In genomic region chr4:133102612-133103409, GRCh38 we compare ENCODE assay signal across 19 cellular contexts. TPM values are rescaled to one million over a fixed set of nuclear protein-coding genes. Genes with fewer than 3 reads are reported as not detected.
DNase-seq lines count a peak whose midpoint lies in the region; ATAC-seq, FAIRE-seq and TF ChIP-seq lines count a peak whose summit lies in the region.
"Had no signal": no experiment of that assay in that cellular context is flagged by ENCODE, and none has a peak within 500 bp of the region (broad histone marks: within the 10 kb centered on the region; RNA-seq: fewer than 3 reads in every experiment).

No MANE protein-coding gene starts in this region.

- no peak for ATAC-seq in pancreas
- ATAC-seq: SK-N-SH treated with all-trans-retinoic acid at 6 μM for 48 hours, T-cell had no signal

- TF ChIP-seq CTCF in H9 (conservative IDR thresholded peaks at IDR 0.05) (peak; percentile 43; the same call in 2 of the 3 replicates), LNCAP (IDR thresholded peaks at IDR 0.05) (peak; percentile 9; the same call in 1 of the 2 replicates), brain microvascular endothelial cell (IDR thresholded peaks at IDR 0.05; ENCODE audit: low read depth, low read length, missing control alignments) (peak; percentile 22), neural cell (IDR thresholded peaks at IDR 0.05; ENCODE audit: poor library complexity, severe bottlenecking) (no peak), pancreas (IDR thresholded peaks at IDR 0.05) (no peak)

- in situ Hi-C loops in brain microvascular endothelial cell (cut with HindIII; ENCODE audit: low pct_ligation_motif_present, low sequenced_read_pairs): no loop called here

- H3K4me2 ChIP-seq in H9 (ENCODE audit: insufficient read depth, insufficient read length, low read length) (no peak overlapping the region), neural cell (ENCODE audit: low read length) (no peak overlapping the region)

- H2BK5ac ChIP-seq in H9 (ENCODE audit: insufficient read length, low read length): no peak overlapping the region

- no peak overlapping the region for H3K27ac ChIP-seq in H9 (ENCODE audit: insufficient read length, low read depth, low read length)
- no peak overlapping the region for H3K27ac ChIP-seq in brain microvascular endothelial cell
- H3K27ac ChIP-seq in neural cell (ENCODE audit: low read length): peak overlapping the region; percentile 55
- H3K27ac ChIP-seq in pancreas: no peak overlapping the region
- H3K27ac ChIP-seq: GM23248 had no signal

- H3K23me2 ChIP-seq in H9 (ENCODE audit: insufficient read length, low read depth, low read length, poor library complexity, severe bottlenecking): no peaks in the 10 kb centered on the region

- no peak overlapping the region for H2BK12ac ChIP-seq in H9 (ENCODE audit: insufficient read length, low read depth, low read length)

- H3K36me3 Mint-ChIP-seq in H9 (ENCODE audit: insufficient read depth in 1 of 3, low read depth in 3 of 3): peaks cover 0 to 12% (median 8%) of the 10 kb centered on the region in 3 experiments; a peak in 4 of 7 replicates
- H3K36me3 Mint-ChIP-seq: T-cell had no signal

- no peak overlapping the region for H2BK120ac ChIP-seq in H9 (ENCODE audit: low read depth, low read length, poor library complexity, severe bottlenecking)

- no peaks in the 10 kb centered on the region for H3K4me1 ChIP-seq in H9 (ENCODE audit: insufficient read depth, low read length)
- peaks cover 0 to 3% (median 0%) of the 10 kb centered on the region in 3 donors for H3K4me1 ChIP-seq in pancreas

- H3K9me3 ChIP-seq in H9 (ENCODE audit: control insufficient read depth, low read depth, low read length): no peaks in the 10 kb centered on the region
- H3K9me3 ChIP-seq in neural cell (ENCODE audit: low read length): no peaks in the 10 kb centered on the region
- H3K9me3 ChIP-seq in pancreas: no peaks in the 10 kb centered on the region

- H3K27me3 ChIP-seq in H9 (ENCODE audit: insufficient read depth, low read length) (no peaks in the 10 kb centered on the region), brain microvascular endothelial cell (replicated peaks) (no peaks in the 10 kb centered on the region), neural cell (ENCODE audit: insufficient read depth, low read depth, low read length) (no peaks in the 10 kb centered on the region), pancreas (no peaks in the 10 kb centered on the region)

- H3K27ac Mint-ChIP-seq in H9: peak overlapping the region; percentile 47 to 79 (median 56); a peak in 5 of 7 replicates
- H3K27ac Mint-ChIP-seq: T-cell had no signal

- H3F3A ChIP-seq in neural cell (ENCODE audit: insufficient read depth, low read length, poor library complexity, severe bottlenecking): no peaks in the 10 kb centered on the region

- H3K4me3 Mint-ChIP-seq in H9: no peak overlapping the region
- H3K4me3 Mint-ChIP-seq: T-cell had no signal

- no peak overlapping the region for H4K8ac ChIP-seq in H9 (replicated peaks; ENCODE audit: insufficient read length, low read depth, low read length)

- DNase-seq in H9 (no peak), brain microvascular endothelial cell (no peak), frontal cortex (ENCODE audit: low spot score in 2 of 2) (no peak), pancreas (no peak)
- DNase-seq in activated naive CD4-positive, alpha-beta T cell (lab: John Stamatoyannopoulos, UW): no peak
- DNase-seq: C1 segment of cervical spinal cord, DMS79 treated with DMSO at 0.1 percent for 48 hours, GM23248, MV-4-11, NCI-H1694 treated with DMSO at 0.1 percent for 48 hours, NCI-H510A treated with DMSO at 0.1 percent for 48 hours, NCI-H774, RPMI8226, SHP77 treated with DMSO at 0.1 percent for 48 hours, T-cell had no signal

- H3K56ac ChIP-seq in H9 (ENCODE audit: insufficient read length, low read depth, low read length): no peak overlapping the region

- H3K79me2 ChIP-seq in H9 (ENCODE audit: insufficient read depth, low read length): no peaks in the 10 kb centered on the region
- no peaks in the 10 kb centered on the region for H3K79me2 ChIP-seq in neural cell (replicated peaks; ENCODE audit: insufficient read depth, low read length)

- H3K9me2 ChIP-seq in neural cell (ENCODE audit: insufficient read depth, low read length): no peaks in the 10 kb centered on the region

- no peak overlapping the region for H4K91ac ChIP-seq in H9 (ENCODE audit: insufficient read length, low read depth, low read length)

- H3K27me3 Mint-ChIP-seq in H9 (ENCODE audit: low read depth): no peaks in the 10 kb centered on the region
- H3K27me3 Mint-ChIP-seq: T-cell had no signal

- FAIRE-seq in frontal cortex (lab: Jason Lieb, UNC) (no peak), pancreas (lab: Jason Lieb, UNC) (no peak)
- FAIRE-seq: HTR-8/SVneo had no signal

- no CpG with 5 or more reads among the region's 4 CpGs for WGBS in H9 (ENCODE audit: extremely low coverage, insufficient read length, low lambda C conversion rate)
- WGBS in pancreas, 2 donors: 43 to 51% methylated on average over 4 of the region's 4 CpGs

- H4K20me1 ChIP-seq in H9 (ENCODE audit: control insufficient read depth, insufficient read depth, insufficient read length) (no peaks in the 10 kb centered on the region), neural cell (ENCODE audit: insufficient read depth) (no peaks in the 10 kb centered on the region)

- H3K14ac ChIP-seq in H9 (ENCODE audit: insufficient read depth, low read length): no peak overlapping the region

- H3K4ac ChIP-seq in H9 (ENCODE audit: low read depth, low read length): no peak overlapping the region

- H3K9me3 Mint-ChIP-seq in H9: peaks cover 0 to 9% of the 10 kb centered on the region in 2 experiments; a peak in 2 of 5 replicates

- no peak overlapping the region for H3T11ph ChIP-seq in H9 (ENCODE audit: low read length)

- H3K9ac ChIP-seq in H9 (ENCODE audit: extremely low read depth, insufficient read length, low read length) (no peak overlapping the region), neural cell (ENCODE audit: low read length) (no peak overlapping the region)
- H3K9ac ChIP-seq: GM23248 had no signal

- peak; percentile 99 for TF ChIP-seq EP300 in neural cell (conservative IDR thresholded peaks at IDR 0.05; ENCODE audit: poor library complexity, severe bottlenecking)

- H3K23ac ChIP-seq in H9 (ENCODE audit: insufficient read length, low read depth, low read length): no peak overlapping the region

- no peak for TF ChIP-seq RAD21 in neural cell (conservative IDR thresholded peaks at IDR 0.05)

- H3K79me1 ChIP-seq in H9 (ENCODE audit: insufficient read depth, low read depth, low read length, poor library complexity, severe bottlenecking): no peaks in the 10 kb centered on the region

- intact Hi-C loops in pancreas (cut with DNase I): no loop called here

- H2BK20ac ChIP-seq in H9 (ENCODE audit: low read depth, low read length, poor library complexity, severe bottlenecking): no peak overlapping the region

- peaks cover 10 to 11% of the 10 kb centered on the region in 2 experiments for H3K4me1 Mint-ChIP-seq in H9
- H3K4me1 Mint-ChIP-seq: T-cell had no signal

- H2AFZ ChIP-seq in H9 (ENCODE audit: low read length) (no peak overlapping the region), neural cell (ENCODE audit: low read depth, low read length) (no peak overlapping the region)
- H2AFZ ChIP-seq: GM23248 had no signal

- no peak overlapping the region for H3K18ac ChIP-seq in H9 (ENCODE audit: insufficient read length, low read depth, low read length)

- H2BK15ac ChIP-seq in H9 (ENCODE audit: low read depth, low read length): no peak overlapping the region

- no peak overlapping the region for H3K4me3 ChIP-seq in brain microvascular endothelial cell (ENCODE audit: low read depth, low read length)
- H3K4me3 ChIP-seq in neural cell (ENCODE audit: low read length): no peak overlapping the region
- no peak overlapping the region for H3K4me3 ChIP-seq in pancreas
- H3K4me3 ChIP-seq: GM23248 had no signal

- no peak overlapping the region for H4K5ac ChIP-seq in H9 (ENCODE audit: insufficient read length, low read depth, low read length)

- no peak overlapping the region for H2AK5ac ChIP-seq in H9 (ENCODE audit: insufficient read length, low read length)

- H3K36me3 ChIP-seq in brain microvascular endothelial cell (replicated peaks) (no peaks in the 10 kb centered on the region), neural cell (ENCODE audit: insufficient read depth, low read length) (no peaks in the 10 kb centered on the region), pancreas (no peaks in the 10 kb centered on the region)

TF ChIP-seq in neural cell, 6 proteins besides CTCF, POLR2A, EP300 and RAD21 (continues in another document):
- TF ChIP-seq MXI1 (conservative IDR thresholded peaks at IDR 0.05; ENCODE audit: poor library complexity, severe bottlenecking) (no peak), REST (IDR thresholded peaks at IDR 0.05; ENCODE audit: borderline replicate concordance) (peak; percentile 74), EZH2 (IDR thresholded peaks at IDR 0.05; ENCODE audit: borderline replicate concordance, insufficient read depth, low read length, poor library complexity, severe bottlenecking) (no peak), POLR2AphosphoS5 (IDR thresholded peaks at IDR 0.05) (peak; percentile 83), SMC3 (conservative IDR thresholded peaks at IDR 0.05; ENCODE audit: poor library complexity) (no peak)

RNA-seq across cellular contexts. Expression of gene PCDH10, which starts 46.3 kb away (rescaled TPM):
- total RNA-seq in H9 (2021) (6.9 and 8.1 TPM in 2 replicates), frontal cortex (110 TPM), pancreas (under 1 TPM; 0.09 to 0.23 (median 0.13) TPM)
- polyA plus RNA-seq in neural cell (37.0 and 38.5 TPM in 2 replicates), pancreas (under 1 TPM; 0.11 to 0.26 TPM)
- polyA minus RNA-seq in neural cell: 109 and 111 TPM in 2 replicates
- total RNA-seq: T-cell had no signal

Comparison
In these comparisons a context has a peak if more than half of its experiments do, and no peak if none do; other contexts are left out.
1. CTCF ChIP-seq: peak in H9 (single experiment), LNCAP (single experiment) and brain microvascular endothelial cell (single experiment); none in neural cell (single experiment) and pancreas (0 of 4).
2. RNA of gene PCDH10, which starts 46.3 kb away (total RNA-seq): 110 TPM in frontal cortex (single experiment); 6.9 to 8.1 TPM in H9 and 0.09 to 0.23 TPM in pancreas; every median in the first group is over 10 times any median in the second.